In the genomic region with DNA sequence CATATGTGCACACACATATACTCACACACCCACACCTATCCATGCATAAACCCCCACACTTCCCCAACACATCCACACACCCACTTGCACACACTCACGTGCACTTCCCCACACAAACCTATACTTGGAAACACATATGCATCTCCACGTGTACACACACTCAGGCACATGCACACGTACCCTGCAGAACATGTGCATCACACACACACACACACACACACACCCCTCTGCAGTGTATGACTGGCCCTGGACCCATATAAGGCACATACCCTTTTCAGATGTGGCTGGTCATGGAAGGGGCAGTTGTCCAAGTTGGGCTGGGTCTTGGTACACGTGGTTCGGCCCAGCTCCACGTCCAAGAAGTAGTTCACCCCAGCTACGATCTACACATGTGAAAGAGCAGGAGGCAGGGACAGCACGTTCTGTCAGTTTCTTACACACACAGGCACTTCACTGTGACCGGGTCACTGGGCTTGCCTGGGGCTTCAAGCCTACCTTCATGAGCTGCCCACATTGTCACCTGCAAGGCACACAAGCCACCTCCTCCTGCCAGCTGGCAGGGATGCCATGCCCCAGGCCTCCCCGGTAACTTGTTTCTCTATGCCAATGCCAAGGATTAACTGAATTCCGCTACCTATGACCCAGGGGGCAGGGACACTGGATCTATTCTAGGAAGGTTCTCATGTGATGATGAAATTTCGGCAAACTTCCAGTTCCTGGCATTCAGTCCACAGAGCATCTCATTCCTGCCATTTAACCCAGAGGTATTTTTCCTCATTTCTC, we compare ENCODE assay signal across 19 cellular contexts. TPM values are rescaled to one million over a fixed set of nuclear protein-coding genes. Genes with fewer than 3 reads are reported as not detected.
DNase-seq lines count a peak whose midpoint lies in the region; ATAC-seq, FAIRE-seq and TF ChIP-seq lines count a peak whose summit lies in the region.
"Had no signal": no experiment of that assay in that cellular context is flagged by ENCODE, and none has a peak within 500 bp of the region (broad histone marks: within the 10 kb centered on the region; RNA-seq: fewer than 3 reads in every experiment).

No MANE protein-coding gene starts in this region.

- H3K4me3 ChIP-seq in BLaER1 (no peak overlapping the region), K562 (no peak overlapping the region), prostate gland (no peak overlapping the region)
- H3K4me3 ChIP-seq: body of pancreas had no signal

- no peaks in the 10 kb centered on the region for H3K36me3 Mint-ChIP-seq in glutamatergic neuron (ENCODE audit: unreplicated experiment)

- TF ChIP-seq POLR2A in K562 (conservative IDR thresholded peaks at IDR 0.05) (no peak), prostate gland (IDR thresholded peaks at IDR 0.05) (no peak)

- H3K9me3 ChIP-seq in BLaER1: no peaks in the 10 kb centered on the region
- no peaks in the 10 kb centered on the region for H3K9me3 ChIP-seq in K562 (replicated peaks; ENCODE audit: control insufficient read depth, insufficient read depth, low read depth, low read length)
- H3K9me3 ChIP-seq in prostate gland: no peaks in the 10 kb centered on the region
- H3K9me3 ChIP-seq: body of pancreas had no signal

- no peak overlapping the region for H2AFZ ChIP-seq in K562 (ENCODE audit: low read depth, low read length)

- FAIRE-seq in K562 (lab: Jason Lieb, UNC): no peak
- FAIRE-seq: small intestine had no signal

- H3K79me2 ChIP-seq in K562 (ENCODE audit: control insufficient read depth, insufficient read depth, low read length): peaks cover 16% of the 10 kb centered on the region

- TF ChIP-seq CTCF in K562 (IDR thresholded peaks at IDR 0.05 in 2 of 3, conservative IDR thresholded peaks at IDR 0.05 in 1 of 3; ENCODE audit: insufficient read depth in 2 of 3, low read depth in 1 of 3, low read length in 3 of 3): no peak
- TF ChIP-seq CTCF in glutamatergic neuron (IDR thresholded peaks at IDR 0.05; ENCODE audit: partially characterized antibody, unreplicated experiment): no peak
- TF ChIP-seq CTCF in prostate gland (IDR thresholded peaks at IDR 0.05): no peak

- H3K9me1 ChIP-seq in K562 (ENCODE audit: control insufficient read depth, insufficient read depth, low read length): no peaks in the 10 kb centered on the region

- H3K9ac ChIP-seq in BLaER1: no peak overlapping the region
- H3K9ac ChIP-seq in K562 (ENCODE audit: insufficient read depth in 1 of 2, low read depth in 2 of 2, low read length in 2 of 2): no peak overlapping the region

- peaks cover 19% of the 10 kb centered on the region for H3K27me3 Mint-ChIP-seq in glutamatergic neuron (ENCODE audit: unreplicated experiment)

- no peak for TF ChIP-seq EP300 in K562 (IDR thresholded peaks at IDR 0.05; ENCODE audit: low read length)

- H3K27ac Mint-ChIP-seq in glutamatergic neuron (ENCODE audit: unreplicated experiment): no peak overlapping the region
- H3K27ac Mint-ChIP-seq: T-helper 1 cell treated with Interleukin-12 subunit alpha and Interleukin-12 subunit beta and Interleukin-4 antibody, amounts not matched to agents 30 μg/mL and 1 μg/mL, for 36 hours had no signal

- no peak for DNase-seq in K562 (ENCODE audit: extremely low read depth in 1 of 4, low spot score in 3 of 4)
- DNase-seq in glutamatergic neuron: no peak
- DNase-seq in prostate gland (ENCODE audit: low spot score): no peak
- no peak for DNase-seq in stimulated activated naive CD4-positive, alpha-beta T cell (lab: John Stamatoyannopoulos, UW)
- DNase-seq: ACHN; activated CD4-positive, alpha-beta T cell treated with anti-CD3 and anti-CD28 coated beads, Interleukin-2, amount 50 U/mL, for 4 hours; activated effector memory CD4-positive, alpha-beta T cell treated with Interleukin-2 at 50 U/mL for 16 hours; body of pancreas; DMS 273 treated with DMSO at 0.1 percent for 48 hours; MV-4-11; NCI-H446; small intestine had no signal

- H3K4me3 Mint-ChIP-seq in glutamatergic neuron (ENCODE audit: unreplicated experiment): peak overlapping the region; percentile 93
- H3K4me3 Mint-ChIP-seq: T-helper 1 cell treated with Interleukin-12 subunit alpha and Interleukin-12 subunit beta and Interleukin-4 antibody, amounts not matched to agents 30 μg/mL and 1 μg/mL, for 36 hours had no signal

- H4K20me1 ChIP-seq in BLaER1 (peaks cover 9% of the 10 kb centered on the region; the same call in 1 of the 2 replicates), K562 (replicated peaks; ENCODE audit: control insufficient read depth, insufficient read depth, low read length) (no peaks in the 10 kb centered on the region)

- intact Hi-C loops in K562 (cut with micrococcal nuclease): no loop called here
- intact Hi-C loops in prostate gland (cut with DNase I): loop anchor here (10.0 kb wide), 2 partner anchors 210 to 1420 kb away; partner anchors contain the start of genes ACSS1 and NAPB

- peaks cover 13% of the 10 kb centered on the region for H3K9me3 Mint-ChIP-seq in glutamatergic neuron (ENCODE audit: unreplicated experiment)
- H3K9me3 Mint-ChIP-seq: T-helper 1 cell treated with Interleukin-12 subunit alpha and Interleukin-12 subunit beta and Interleukin-4 antibody, amounts not matched to agents 30 μg/mL and 1 μg/mL, for 36 hours had no signal

- CTCF ChIA-PET in K562 (lab: Yijun Ruan, JAX; ENCODE audit: low intra/inter-chr PET ratio): no interaction called here

- no peak for ATAC-seq in K562
- no peak for ATAC-seq in HG03045 (IDR thresholded peaks at IDR 0.05; ENCODE audit: unreplicated experiment)
- ATAC-seq in HG03139 (IDR thresholded peaks at IDR 0.05; ENCODE audit: unreplicated experiment): no peak
- no peak for ATAC-seq in GM21447 (IDR thresholded peaks at IDR 0.05; ENCODE audit: unreplicated experiment)
- ATAC-seq: body of pancreas, Panc1 had no signal

- H3K4me2 ChIP-seq in BLaER1 (peak overlapping the region; percentile 59), K562 (ENCODE audit: insufficient read depth, low read length) (no peak overlapping the region; the same call in 1 of the 2 replicates)

- H3K27me3 ChIP-seq in BLaER1: no peaks in the 10 kb centered on the region
- no peaks in the 10 kb centered on the region for H3K27me3 ChIP-seq in K562 (ENCODE audit: control insufficient read depth in 2 of 2, insufficient read depth in 2 of 2, low read length in 2 of 2)
- no peaks in the 10 kb centered on the region for H3K27me3 ChIP-seq in prostate gland (replicated peaks; ENCODE audit: insufficient read depth)
- H3K27me3 ChIP-seq: body of pancreas had no signal

- in situ Hi-C loops in K562 (cut with MboI): no loop called here

- H3K4me1 Mint-ChIP-seq in glutamatergic neuron (ENCODE audit: low read depth, unreplicated experiment): peaks cover 32% of the 10 kb centered on the region

- no peak overlapping the region for H3K27ac ChIP-seq in BLaER1
- no peak overlapping the region for H3K27ac ChIP-seq in K562 (ENCODE audit: extremely low read depth, low read depth, low read length)
- peak overlapping the region; percentile 3 to 30 for H3K27ac ChIP-seq in prostate gland

- POLR2A ChIA-PET in K562 (lab: Yijun Ruan, JAX): interaction anchor here (2.7 kb wide), 1 partner anchor 10 kb away, joined by 11 read pairs; no protein-coding TSS in a partner anchor

- WGBS in K562 (ENCODE audit: insufficient coverage, low coverage, missing lambda C conversion rate): 91% methylated on average over 9 of the region's 12 CpGs
- 44% methylated on average over 12 of the region's 12 CpGs for WGBS in prostate gland

- H3K36me3 ChIP-seq in BLaER1 (peaks cover 17% of the 10 kb centered on the region), K562 (ENCODE audit: control insufficient read depth, insufficient read depth, low read length) (peaks cover 18% of the 10 kb centered on the region; the same call in 1 of the 3 replicates), prostate gland (no peaks in the 10 kb centered on the region)

- H3K4me1 ChIP-seq in BLaER1: peaks cover 69% of the 10 kb centered on the region
- H3K4me1 ChIP-seq in K562 (replicated peaks in 1 of 2; ENCODE audit: control insufficient read depth in 2 of 2, insufficient read depth in 2 of 2, low read length in 2 of 2): peaks cover 6 to 23% of the 10 kb centered on the region in 2 experiments; a peak in 4 of 5 replicates
- peaks cover 9% of the 10 kb centered on the region for H3K4me1 ChIP-seq in prostate gland (replicated peaks)

- no peak for TF ChIP-seq RAD21 in K562 (CRISPR knock-in tag; conservative IDR thresholded peaks at IDR 0.05 in 1 of 2, IDR thresholded peaks at IDR 0.05 in 1 of 2)

- BruUV-seq in K562 (replicated peaks; lab: Mats Ljungman, UMichigan): no TSS peak

RNA-seq across cellular contexts. Expression of gene CST3, which starts 2.6 kb away (rescaled TPM):
- total RNA-seq in K562 (2011; cell fraction: chromatin; rRNA removed; ENCODE audit: low replicate concordance): 9.8 and 40.0 TPM in 2 replicates
- 96.9 and 115 TPM in 2 replicates for total RNA-seq in K562 (2011; cell fraction: nucleolus; rRNA removed)
- 57.6 and 64.2 TPM in 2 replicates for total RNA-seq in K562 (2011; cell fraction: nucleoplasm; rRNA removed)
- total RNA-seq in K562 (2014; rRNA removed) (66.7 and 81.2 TPM in 2 replicates), K562 (2014; rRNA removed; fragmentation: Illumina TruSeq; extraction: Trizol) (14.8 and 23.1 TPM in 2 replicates), K562 (2015; rRNA removed; fragmentation: Illumina TruSeq; extraction: Trizol) (42.9 and 48.5 TPM in 2 replicates), K562 (2021) (111 and 113 TPM in 2 replicates), glutamatergic neuron (ENCODE audit: unreplicated experiment) (224 TPM), prostate gland (1,000 to 10,000 TPM; 1,170 to 3,384 TPM)
- polyA plus RNA-seq in K562 (2011; rRNA removed) (46.6 and 83.5 TPM in 2 replicates), K562 (2014; fragmentation: Illumina TruSeq; extraction: Trizol) (52.1 and 55.2 TPM in 2 replicates), K562 (2014; fragmentation: Nextera tagmentation; extraction: Ambion mirVana) (10 to 100 TPM in 1 of 2 experiments, 1 to 10 TPM in 1; 8.7 to 12.4 TPM), K562 (2014; rRNA removed) (103 and 110 TPM in 2 replicates)
- 110 and 262 TPM in 2 replicates for polyA plus RNA-seq in K562 (2011; cell fraction: cytosol; rRNA removed)
- polyA plus RNA-seq in K562 (2011; cell fraction: nucleus; rRNA removed): 22.3 and 27.1 TPM in 2 replicates
- polyA plus RNA-seq in K562 (2012): 114 and 177 TPM in 2 replicates
- 20.5 and 29.9 TPM in 2 replicates for polyA minus RNA-seq in K562 (2011; rRNA and poly(A)+ RNA removed)
- polyA minus RNA-seq in K562 (2011; cell fraction: cytosol; rRNA and poly(A)+ RNA removed): 56.7 and 67.3 TPM in 2 replicates
- polyA minus RNA-seq in K562 (2011; cell fraction: nucleus; rRNA and poly(A)+ RNA removed): 11.2 and 12.6 TPM in 2 replicates

RNA-seq across cellular contexts. Expression of gene CST9, which starts 29.5 kb away (rescaled TPM):
- total RNA-seq in K562 (2011; cell fraction: chromatin; rRNA removed; ENCODE audit: low replicate concordance): not detected in 2 replicates
- total RNA-seq in K562 (2011; cell fraction: nucleolus; rRNA removed): not detected in 2 replicates
- 0.38 TPM in 1 of 2 replicates, not detected in the other for total RNA-seq in K562 (2011; cell fraction: nucleoplasm; rRNA removed)
- total RNA-seq in K562 (2014; rRNA removed): not detected in 2 replicates
- not detected in 2 replicates for total RNA-seq in K562 (2014; rRNA removed; fragmentation: Illumina TruSeq; extraction: Trizol)
- not detected in 2 replicates for total RNA-seq in K562 (2015; rRNA removed; fragmentation: Illumina TruSeq; extraction: Trizol)
- total RNA-seq in K562 (2021): not detected in 2 replicates
- not detected in 2 replicates for polyA plus RNA-seq in K562 (2011; rRNA removed)
- not detected in 2 replicates for polyA plus RNA-seq in K562 (2011; cell fraction: cytosol; rRNA removed)
- not detected in 2 replicates for polyA plus RNA-seq in K562 (2011; cell fraction: nucleus; rRNA removed)
- polyA plus RNA-seq in K562 (2012): not detected in 2 replicates
- not detected in 2 replicates for polyA plus RNA-seq in K562 (2014; fragmentation: Illumina TruSeq; extraction: Trizol)
- not detected for polyA plus RNA-seq in K562 (2014; fragmentation: Nextera tagmentation; extraction: Ambion mirVana)
- not detected in 2 replicates for polyA plus RNA-seq in K562 (2014; rRNA removed)
- polyA minus RNA-seq in K562 (2011; rRNA and poly(A)+ RNA removed): not detected in 2 replicates
- polyA minus RNA-seq in K562 (2011; cell fraction: cytosol; rRNA and poly(A)+ RNA removed): not detected in 2 replicates
- polyA minus RNA-seq in K562 (2011; cell fraction: nucleus; rRNA and poly(A)+ RNA removed): not detected in 2 replicates
- total RNA-seq in glutamatergic neuron (ENCODE audit: unreplicated experiment): not detected
- not detected for total RNA-seq in prostate gland
- total RNA-seq: urinary bladder had no signal
- polyA plus RNA-seq: small intestine, urinary bladder had no signal

RNA-seq across cellular contexts. Expression of gene CST4, which starts 53.7 kb away (rescaled TPM):
- total RNA-seq in K562 (2011; cell fraction: chromatin; rRNA removed; ENCODE audit: low replicate concordance): not detected in 2 replicates
- not detected in 2 replicates for total RNA-seq in K562 (2011; cell fraction: nucleolus; rRNA removed)
- not detected in 2 replicates for total RNA-seq in K562 (2011; cell fraction: nucleoplasm; rRNA removed)
- total RNA-seq in K562 (2014; rRNA removed) (not detected in 2 replicates), K562 (2014; rRNA removed; fragmentation: Illumina TruSeq; extraction: Trizol) (not detected in 2 replicates), K562 (2015; rRNA removed; fragmentation: Illumina TruSeq; extraction: Trizol) (not detected in 2 replicates), K562 (2021) (not detected in 2 replicates), glutamatergic neuron (ENCODE audit: unreplicated experiment) (not detected), prostate gland (1 to 10 TPM in 1 of 2 donors, not detected in 1; 7.9 TPM)
- polyA plus RNA-seq in K562 (2011; rRNA removed) (not detected in 2 replicates), K562 (2014; fragmentation: Illumina TruSeq; extraction: Trizol) (not detected in 2 replicates), K562 (2014; fragmentation: Nextera tagmentation; extraction: Ambion mirVana) (not detected), K562 (2014; rRNA removed) (not detected in 2 replicates)
- polyA plus RNA-seq in K562 (2011; cell fraction: cytosol; rRNA removed): not detected in 2 replicates
- polyA plus RNA-seq in K562 (2011; cell fraction: nucleus; rRNA removed): not detected in 2 replicates
- not detected in 2 replicates for polyA plus RNA-seq in K562 (2012)
- not detected in 2 replicates for polyA minus RNA-seq in K562 (2011; rRNA and poly(A)+ RNA removed)
- polyA minus RNA-seq in K562 (2011; cell fraction: cytosol; rRNA and poly(A)+ RNA removed): not detected in 2 replicates
- polyA minus RNA-seq in K562 (2011; cell fraction: nucleus; rRNA and poly(A)+ RNA removed): not detected in 2 replicates
- total RNA-seq: body of pancreas, urinary bladder had no signal
- polyA plus RNA-seq: small intestine, urinary bladder had no signal

Comparison
In these comparisons a context has a peak if more than half of its experiments do, and no peak if none do; other contexts are left out.
1. H3K27ac ChIP-seq: peak in prostate gland (2 of 2); none in BLaER1 (single experiment) and K562 (single experiment).